ENCODE assay signal across 1 cellular context in genomic region chr6:27630727-27631613, GRCh38.
TF ChIP-seq lines count a peak whose summit lies in the region.

No MANE protein-coding gene starts in this region.

TF ChIP-seq in HepG2, 621 proteins besides CTCF, POLR2A, EP300 and RAD21 (continued from another document and continues in another):
- TF ChIP-seq CEBPG (CRISPR knock-in tag; IDR thresholded peaks at IDR 0.05): peak; percentile 97
- TF ChIP-seq BCL3 (CRISPR knock-in tag; IDR thresholded peaks at IDR 0.05): peak; percentile 98
- no peak for TF ChIP-seq TERF1 (CRISPR knock-in tag; IDR thresholded peaks at IDR 0.05)
- no peak for TF ChIP-seq ZNF841 (CRISPR knock-in tag; IDR thresholded peaks at IDR 0.05; ENCODE audit: borderline replicate concordance)
- TF ChIP-seq NFKBIZ (CRISPR knock-in tag; IDR thresholded peaks at IDR 0.05): peak; percentile 65
- peak; percentile 72; the same call in 1 of the 2 replicates for TF ChIP-seq ZNF749 (CRISPR knock-in tag; IDR thresholded peaks at IDR 0.05; ENCODE audit: borderline replicate concordance)
- TF ChIP-seq ZNF232 (CRISPR knock-in tag; IDR thresholded peaks at IDR 0.05; ENCODE audit: borderline replicate concordance): peak; percentile 94
- TF ChIP-seq MEIS2 (CRISPR knock-in tag; IDR thresholded peaks at IDR 0.05): peak; percentile 72; the same call in 1 of the 2 replicates
- TF ChIP-seq ZNF891 (CRISPR knock-in tag; IDR thresholded peaks at IDR 0.05): peak; percentile 88
- peak; percentile 54; the same call in 1 of the 2 replicates for TF ChIP-seq ZNF484 (CRISPR knock-in tag; IDR thresholded peaks at IDR 0.05; ENCODE audit: borderline replicate concordance, low read depth)
- TF ChIP-seq FOXJ3 (CRISPR knock-in tag; IDR thresholded peaks at IDR 0.05; ENCODE audit: borderline replicate concordance): no peak
- TF ChIP-seq ZNF121 (CRISPR knock-in tag; IDR thresholded peaks at IDR 0.05): peak; percentile 70
- TF ChIP-seq SOX5 (CRISPR knock-in tag; IDR thresholded peaks at IDR 0.05; ENCODE audit: borderline replicate concordance): peak; percentile 54
- TF ChIP-seq ZBTB25 (CRISPR knock-in tag; IDR thresholded peaks at IDR 0.05): 0 out of 2 replicates have a peak, but pooled peaks have one; percentile 62
- no peak for TF ChIP-seq AHDC1 (CRISPR knock-in tag; IDR thresholded peaks at IDR 0.05; ENCODE audit: borderline replicate concordance)
- TF ChIP-seq CBX5 (CRISPR knock-in tag; IDR thresholded peaks at IDR 0.05; ENCODE audit: borderline replicate concordance): peak; percentile 96
- TF ChIP-seq SMAD1 (CRISPR knock-in tag; IDR thresholded peaks at IDR 0.05; ENCODE audit: borderline replicate concordance, low read depth): peak; percentile 73; the same call in 1 of the 2 replicates
- TF ChIP-seq EED (CRISPR knock-in tag; IDR thresholded peaks at IDR 0.05): peak; percentile 93; the same call in 1 of the 2 replicates
- TF ChIP-seq DR1 (CRISPR knock-in tag; IDR thresholded peaks at IDR 0.05): no peak
- TF ChIP-seq ELF4 (CRISPR knock-in tag; IDR thresholded peaks at IDR 0.05; ENCODE audit: borderline replicate concordance): no peak
- TF ChIP-seq ZNF777 (CRISPR knock-in tag; IDR thresholded peaks at IDR 0.05): 0 out of 2 replicates have a peak, but pooled peaks have one; percentile 44
- 0 out of 2 replicates have a peak, but pooled peaks have one; percentile 47 for TF ChIP-seq ZNF839 (CRISPR knock-in tag; IDR thresholded peaks at IDR 0.05; ENCODE audit: borderline replicate concordance)
- peak; percentile 75 for TF ChIP-seq SAP130 (CRISPR knock-in tag; IDR thresholded peaks at IDR 0.05; ENCODE audit: low read depth)
- TF ChIP-seq ATF7-NPFF (CRISPR knock-in tag; IDR thresholded peaks at IDR 0.05; ENCODE audit: low read depth): peak; percentile 96
- TF ChIP-seq MEIS1 (CRISPR knock-in tag; IDR thresholded peaks at IDR 0.05; ENCODE audit: borderline replicate concordance): 0 out of 2 replicates have a peak, but pooled peaks have one; percentile 57
- no peak for TF ChIP-seq ZNF33A (CRISPR knock-in tag; IDR thresholded peaks at IDR 0.05; ENCODE audit: borderline replicate concordance)
- no peak for TF ChIP-seq MATR3 (CRISPR knock-in tag; IDR thresholded peaks at IDR 0.05)
- peak; percentile 60; the same call in 1 of the 2 replicates for TF ChIP-seq ZNF3 (CRISPR knock-in tag; IDR thresholded peaks at IDR 0.05)
- TF ChIP-seq ZNF746 (CRISPR knock-in tag; IDR thresholded peaks at IDR 0.05): no peak
- TF ChIP-seq PHF21A (CRISPR knock-in tag; IDR thresholded peaks at IDR 0.05): peak; percentile 58
- TF ChIP-seq HNF4A (CRISPR knock-in tag; IDR thresholded peaks at IDR 0.05): no peak
- no peak for TF ChIP-seq NFRKB (IDR thresholded peaks at IDR 0.05)
- no peak for TF ChIP-seq SCMH1 (CRISPR knock-in tag; IDR thresholded peaks at IDR 0.05; ENCODE audit: borderline replicate concordance)
- no peak for TF ChIP-seq SP1 (IDR thresholded peaks at IDR 0.05)
- TF ChIP-seq SP1 (CRISPR knock-in tag; IDR thresholded peaks at IDR 0.05): 0 out of 2 replicates have a peak, but pooled peaks have one; percentile 21
- no peak for TF ChIP-seq E2F2 (CRISPR knock-in tag; IDR thresholded peaks at IDR 0.05; ENCODE audit: borderline replicate concordance)
- 0 out of 2 replicates have a peak, but pooled peaks have one; percentile 77 for TF ChIP-seq MYNN (CRISPR knock-in tag; IDR thresholded peaks at IDR 0.05; ENCODE audit: low read depth)
- no peak for TF ChIP-seq ZNF367 (CRISPR knock-in tag; IDR thresholded peaks at IDR 0.05; ENCODE audit: borderline replicate concordance)
- peak; percentile 55; the same call in 1 of the 2 replicates for TF ChIP-seq ZZZ3 (CRISPR knock-in tag; IDR thresholded peaks at IDR 0.05; ENCODE audit: borderline replicate concordance)
- no peak for TF ChIP-seq HCFC1 (IDR thresholded peaks at IDR 0.05; ENCODE audit: low read depth, low read length)
- peak; percentile 91 for TF ChIP-seq TFE3 (CRISPR knock-in tag; IDR thresholded peaks at IDR 0.05)
- no peak for TF ChIP-seq RFX3 (CRISPR knock-in tag; IDR thresholded peaks at IDR 0.05)
- peak; percentile 76; the same call in 1 of the 2 replicates for TF ChIP-seq ZSCAN25 (CRISPR knock-in tag; IDR thresholded peaks at IDR 0.05)
- TF ChIP-seq U2AF2 (IDR thresholded peaks at IDR 0.05; ENCODE audit: low read depth, low read length): no peak
- peak; percentile 34; the same call in 1 of the 2 replicates for TF ChIP-seq TAF1 (CRISPR knock-in tag; IDR thresholded peaks at IDR 0.05)
- peak; percentile 67; the same call in 1 of the 2 replicates for TF ChIP-seq MZF1 (CRISPR knock-in tag; IDR thresholded peaks at IDR 0.05; ENCODE audit: borderline replicate concordance)
- no peak for TF ChIP-seq GATA4 (IDR thresholded peaks at IDR 0.05; ENCODE audit: borderline replicate concordance, low read depth)
- TF ChIP-seq PRDM15 (CRISPR knock-in tag; IDR thresholded peaks at IDR 0.05): no peak
- TF ChIP-seq ZNF362 (CRISPR knock-in tag; IDR thresholded peaks at IDR 0.05; ENCODE audit: borderline replicate concordance): peak; percentile 35; the same call in 1 of the 2 replicates
- 0 out of 2 replicates have a peak, but pooled peaks have one; percentile 59 for TF ChIP-seq ZNF17 (CRISPR knock-in tag; IDR thresholded peaks at IDR 0.05)
- TF ChIP-seq ZFP36L1 (CRISPR knock-in tag; IDR thresholded peaks at IDR 0.05): peak; percentile 97; the same call in 1 of the 2 replicates
